ENCODE assay signal across 1 cellular context in genomic region chr5:36239370-36240293, GRCh38.
A peak's percentile ranks its signal among the peaks of the same experiment; 100 is the strongest.
TF ChIP-seq lines count a peak whose summit lies in the region.

No MANE protein-coding gene starts in this region.

TF ChIP-seq in HepG2, 621 proteins besides CTCF, POLR2A, EP300 and RAD21 (continued from another document and continues in another):
- TF ChIP-seq ELK4 (CRISPR knock-in tag; IDR thresholded peaks at IDR 0.05; ENCODE audit: borderline replicate concordance) = no peak
- no peak for TF ChIP-seq ZNF776 (CRISPR knock-in tag; IDR thresholded peaks at IDR 0.05)
- peak; percentile 94 for TF ChIP-seq ONECUT2 (CRISPR knock-in tag; IDR thresholded peaks at IDR 0.05)
- peak; percentile 25 for TF ChIP-seq TBL1XR1 (IDR thresholded peaks at IDR 0.05; ENCODE audit: borderline replicate concordance, low read length, partially characterized antibody)
- no peak for TF ChIP-seq ZNF784 (CRISPR knock-in tag; IDR thresholded peaks at IDR 0.05; ENCODE audit: borderline replicate concordance)
- TF ChIP-seq TBX3 (IDR thresholded peaks at IDR 0.05; ENCODE audit: borderline replicate concordance) = peak; percentile 74; the same call in 1 of the 2 replicates
- 0 out of 2 replicates have a peak, but pooled peaks have one; percentile 13 for TF ChIP-seq ERF (CRISPR knock-in tag; IDR thresholded peaks at IDR 0.05)
- peak; percentile 64 for TF ChIP-seq CEBPG (CRISPR knock-in tag; IDR thresholded peaks at IDR 0.05)
- peak; percentile 51; the same call in 1 of the 2 replicates for TF ChIP-seq ZFP1 (CRISPR knock-in tag; IDR thresholded peaks at IDR 0.05)
- no peak for TF ChIP-seq ZNF605 (CRISPR knock-in tag; IDR thresholded peaks at IDR 0.05)
- TF ChIP-seq RBAK (CRISPR knock-in tag; IDR thresholded peaks at IDR 0.05) = no peak
- TF ChIP-seq MAFK (conservative IDR thresholded peaks at IDR 0.05 in 1 of 2, IDR thresholded peaks at IDR 0.05 in 1 of 2; ENCODE audit: low read length in 2 of 2) = no peak
- no peak for TF ChIP-seq SIN3B (IDR thresholded peaks at IDR 0.05; ENCODE audit: low read length)
- TF ChIP-seq, protein P1, sequence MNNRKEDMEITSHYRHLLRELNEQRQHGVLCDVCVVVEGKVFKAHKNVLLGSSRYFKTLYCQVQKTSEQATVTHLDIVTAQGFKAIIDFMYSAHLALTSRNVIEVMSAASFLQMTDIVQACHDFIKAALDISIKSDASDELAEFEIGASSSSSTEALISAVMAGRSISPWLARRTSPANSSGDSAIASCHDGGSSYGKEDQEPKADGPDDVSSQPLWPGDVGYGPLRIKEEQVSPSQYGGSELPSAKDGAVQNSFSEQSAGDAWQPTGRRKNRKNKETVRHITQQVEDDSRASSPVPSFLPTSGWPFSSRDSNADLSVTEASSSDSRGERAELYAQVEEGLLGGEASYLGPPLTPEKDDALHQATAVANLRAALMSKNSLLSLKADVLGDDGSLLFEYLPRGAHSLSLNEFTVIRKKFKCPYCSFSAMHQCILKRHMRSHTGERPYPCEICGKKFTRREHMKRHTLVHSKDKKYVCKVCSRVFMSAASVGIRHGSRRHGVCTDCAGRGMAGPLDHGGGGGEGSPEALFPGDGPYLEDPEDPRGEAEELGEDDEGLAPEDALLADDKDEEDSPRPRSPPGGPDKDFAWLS (CRISPR knock-in tag; IDR thresholded peaks at IDR 0.05; ENCODE audit: borderline replicate concordance) = no peak
- TF ChIP-seq AKNA (CRISPR knock-in tag; IDR thresholded peaks at IDR 0.05; ENCODE audit: borderline replicate concordance) = peak; percentile 57; the same call in 1 of the 2 replicates
- 0 out of 2 replicates have a peak, but pooled peaks have one; percentile 22 for TF ChIP-seq ZNF317 (CRISPR knock-in tag; IDR thresholded peaks at IDR 0.05)
- TF ChIP-seq ATF1 (CRISPR knock-in tag; IDR thresholded peaks at IDR 0.05) = peak; percentile 71
- TF ChIP-seq, protein P2, sequence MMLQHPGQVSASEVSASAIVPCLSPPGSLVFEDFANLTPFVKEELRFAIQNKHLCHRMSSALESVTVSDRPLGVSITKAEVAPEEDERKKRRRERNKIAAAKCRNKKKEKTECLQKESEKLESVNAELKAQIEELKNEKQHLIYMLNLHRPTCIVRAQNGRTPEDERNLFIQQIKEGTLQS (CRISPR knock-in tag; IDR thresholded peaks at IDR 0.05) = no peak
- no peak for TF ChIP-seq ZNF451 (CRISPR knock-in tag; IDR thresholded peaks at IDR 0.05)
- TF ChIP-seq, protein P3, sequence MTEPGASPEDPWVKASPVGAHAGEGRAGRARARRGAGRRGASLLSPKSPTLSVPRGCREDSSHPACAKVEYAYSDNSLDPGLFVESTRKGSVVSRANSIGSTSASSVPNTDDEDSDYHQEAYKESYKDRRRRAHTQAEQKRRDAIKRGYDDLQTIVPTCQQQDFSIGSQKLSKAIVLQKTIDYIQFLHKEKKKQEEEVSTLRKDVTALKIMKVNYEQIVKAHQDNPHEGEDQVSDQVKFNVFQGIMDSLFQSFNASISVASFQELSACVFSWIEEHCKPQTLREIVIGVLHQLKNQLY (CRISPR knock-in tag; IDR thresholded peaks at IDR 0.05) = peak; percentile 89
- no peak for TF ChIP-seq E2F5 (CRISPR knock-in tag; conservative IDR thresholded peaks at IDR 0.05)
- peak; percentile 59; the same call in 1 of the 2 replicates for TF ChIP-seq NR2F6 (IDR thresholded peaks at IDR 0.05)
- no peak for TF ChIP-seq NR2F6 (CRISPR knock-in tag; IDR thresholded peaks at IDR 0.05)
- TF ChIP-seq NR3C1 (CRISPR knock-in tag; IDR thresholded peaks at IDR 0.05) = no peak
- TF ChIP-seq, protein P4, sequence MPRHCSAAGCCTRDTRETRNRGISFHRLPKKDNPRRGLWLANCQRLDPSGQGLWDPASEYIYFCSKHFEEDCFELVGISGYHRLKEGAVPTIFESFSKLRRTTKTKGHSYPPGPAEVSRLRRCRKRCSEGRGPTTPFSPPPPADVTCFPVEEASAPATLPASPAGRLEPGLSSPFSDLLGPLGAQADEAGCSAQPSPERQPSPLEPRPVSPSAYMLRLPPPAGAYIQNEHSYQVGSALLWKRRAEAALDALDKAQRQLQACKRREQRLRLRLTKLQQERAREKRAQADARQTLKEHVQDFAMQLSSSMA (CRISPR knock-in tag; IDR thresholded peaks at IDR 0.05) = no peak
- no peak for TF ChIP-seq CENPBD1 (CRISPR knock-in tag; IDR thresholded peaks at IDR 0.05; ENCODE audit: borderline replicate concordance, low read depth)
- TF ChIP-seq HNF4A (CRISPR knock-in tag; IDR thresholded peaks at IDR 0.05) = peak; percentile 63
- TF ChIP-seq ZNF652 (CRISPR knock-in tag; IDR thresholded peaks at IDR 0.05; ENCODE audit: borderline replicate concordance, low read depth) = peak; percentile 88
- TF ChIP-seq LCORL (IDR thresholded peaks at IDR 0.05) = peak; percentile 65; the same call in 1 of the 2 replicates
- TF ChIP-seq LCORL (CRISPR knock-in tag; IDR thresholded peaks at IDR 0.05) = peak; percentile 61
- TF ChIP-seq ZMYM3 (CRISPR knock-in tag; IDR thresholded peaks at IDR 0.05) = no peak
- TF ChIP-seq AHR (CRISPR knock-in tag; IDR thresholded peaks at IDR 0.05) = no peak
- TF ChIP-seq ZIK1 (CRISPR knock-in tag; IDR thresholded peaks at IDR 0.05; ENCODE audit: borderline replicate concordance, low read depth) = 0 out of 2 replicates have a peak, but pooled peaks have one; percentile 32
- TF ChIP-seq ATF6 (CRISPR knock-in tag; conservative IDR thresholded peaks at IDR 0.05) = no peak
- no peak for TF ChIP-seq MBNL3 (CRISPR knock-in tag; conservative IDR thresholded peaks at IDR 0.05)
- TF ChIP-seq SATB2 (CRISPR knock-in tag; IDR thresholded peaks at IDR 0.05) = peak; percentile 98
- peak; percentile 65 for TF ChIP-seq THAP11 (CRISPR knock-in tag; IDR thresholded peaks at IDR 0.05)
- peak; percentile 87 for TF ChIP-seq ZNF503 (CRISPR knock-in tag; IDR thresholded peaks at IDR 0.05)
- TF ChIP-seq HDAC2 (CRISPR knock-in tag; IDR thresholded peaks at IDR 0.05) = peak; percentile 79; the same call in 1 of the 2 replicates
- TF ChIP-seq HOXA9 (CRISPR knock-in tag; IDR thresholded peaks at IDR 0.05; ENCODE audit: borderline replicate concordance) = no peak
- TF ChIP-seq SP5 (CRISPR knock-in tag; IDR thresholded peaks at IDR 0.05; ENCODE audit: borderline replicate concordance, low read depth) = no peak
- peak; percentile 32; the same call in 1 of the 2 replicates for TF ChIP-seq TARDBP (CRISPR knock-in tag; IDR thresholded peaks at IDR 0.05)
- no peak for TF ChIP-seq ZNF121 (CRISPR knock-in tag; IDR thresholded peaks at IDR 0.05)
- TF ChIP-seq RARG (CRISPR knock-in tag; IDR thresholded peaks at IDR 0.05; ENCODE audit: low read depth) = no peak
- TF ChIP-seq HNRNPUL1 (IDR thresholded peaks at IDR 0.05; ENCODE audit: low read depth, low read length) = no peak
- peak; percentile 81; the same call in 1 of the 2 replicates for TF ChIP-seq FOXK1 (CRISPR knock-in tag; IDR thresholded peaks at IDR 0.05; ENCODE audit: borderline replicate concordance, low read depth)
- peak; percentile 25; the same call in 1 of the 2 replicates for TF ChIP-seq KMT2B (CRISPR knock-in tag; IDR thresholded peaks at IDR 0.05)
- TF ChIP-seq ISL2 (CRISPR knock-in tag; IDR thresholded peaks at IDR 0.05) = peak; percentile 98
- no peak for TF ChIP-seq TEAD2 (CRISPR knock-in tag; IDR thresholded peaks at IDR 0.05)
- TF ChIP-seq ZNF674 (CRISPR knock-in tag; IDR thresholded peaks at IDR 0.05; ENCODE audit: low read depth) = no peak
- TF ChIP-seq ARNTL (CRISPR knock-in tag; IDR thresholded peaks at IDR 0.05) = peak; percentile 58; the same call in 1 of the 2 replicates
- TF ChIP-seq, protein P5, sequence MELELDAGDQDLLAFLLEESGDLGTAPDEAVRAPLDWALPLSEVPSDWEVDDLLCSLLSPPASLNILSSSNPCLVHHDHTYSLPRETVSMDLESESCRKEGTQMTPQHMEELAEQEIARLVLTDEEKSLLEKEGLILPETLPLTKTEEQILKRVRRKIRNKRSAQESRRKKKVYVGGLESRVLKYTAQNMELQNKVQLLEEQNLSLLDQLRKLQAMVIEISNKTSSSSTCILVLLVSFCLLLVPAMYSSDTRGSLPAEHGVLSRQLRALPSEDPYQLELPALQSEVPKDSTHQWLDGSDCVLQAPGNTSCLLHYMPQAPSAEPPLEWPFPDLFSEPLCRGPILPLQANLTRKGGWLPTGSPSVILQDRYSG (CRISPR knock-in tag; IDR thresholded peaks at IDR 0.05) = no peak
- TF ChIP-seq SNAI1 (CRISPR knock-in tag; IDR thresholded peaks at IDR 0.05; ENCODE audit: borderline replicate concordance) = no peak
- no peak for TF ChIP-seq ARNT2 (CRISPR knock-in tag; IDR thresholded peaks at IDR 0.05; ENCODE audit: low read depth)
- no peak for TF ChIP-seq ZNF619 (CRISPR knock-in tag; IDR thresholded peaks at IDR 0.05)
